In the genomic region with DNA sequence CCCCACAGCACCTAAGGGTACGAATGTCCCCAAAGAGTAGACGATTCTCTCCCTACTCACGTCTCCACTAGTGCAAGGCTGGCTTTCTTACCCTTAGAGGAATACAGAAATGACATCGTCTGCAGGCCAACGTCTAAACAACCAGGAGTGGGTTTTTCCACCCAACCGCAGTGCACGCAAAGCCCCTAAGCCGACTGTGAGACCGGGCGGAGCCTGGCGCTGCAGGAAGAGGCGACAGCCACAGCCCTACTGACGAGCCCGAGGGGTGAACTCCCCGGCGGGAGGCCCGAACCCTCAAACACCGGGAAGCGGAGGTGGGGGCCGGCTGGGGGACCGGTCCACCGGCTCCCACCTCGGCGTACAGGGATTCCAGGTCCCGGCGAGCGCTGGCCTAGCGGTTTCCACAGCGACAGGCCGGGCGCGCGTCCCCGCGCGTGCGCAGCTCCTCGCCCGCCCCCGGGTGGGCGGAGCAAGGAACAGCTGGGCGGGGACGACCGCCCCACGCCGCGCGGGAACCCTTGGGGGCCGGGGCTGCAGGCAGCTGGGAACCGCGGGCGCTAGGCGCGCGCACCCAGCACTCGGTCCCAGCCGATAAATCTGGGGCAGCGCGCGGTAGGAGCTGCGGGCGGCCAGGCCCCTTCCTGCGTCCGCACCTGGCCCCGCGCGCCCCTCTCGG, we compare ENCODE assay signal across 1 cellular context.
TF ChIP-seq lines count a peak whose summit lies in the region.

Gene CEP19, minus strand, starts transcription at position 413 of the 676 bp plus-strand sequence. CDS start 3,593 bp downstream, outside the sequence.
Gene PIGX, plus strand, starts transcription at position 540 of the 676 bp plus-strand sequence.

TF ChIP-seq in H1, 55 proteins besides CTCF, POLR2A, EP300 and RAD21:
- TF ChIP-seq, protein P1, sequence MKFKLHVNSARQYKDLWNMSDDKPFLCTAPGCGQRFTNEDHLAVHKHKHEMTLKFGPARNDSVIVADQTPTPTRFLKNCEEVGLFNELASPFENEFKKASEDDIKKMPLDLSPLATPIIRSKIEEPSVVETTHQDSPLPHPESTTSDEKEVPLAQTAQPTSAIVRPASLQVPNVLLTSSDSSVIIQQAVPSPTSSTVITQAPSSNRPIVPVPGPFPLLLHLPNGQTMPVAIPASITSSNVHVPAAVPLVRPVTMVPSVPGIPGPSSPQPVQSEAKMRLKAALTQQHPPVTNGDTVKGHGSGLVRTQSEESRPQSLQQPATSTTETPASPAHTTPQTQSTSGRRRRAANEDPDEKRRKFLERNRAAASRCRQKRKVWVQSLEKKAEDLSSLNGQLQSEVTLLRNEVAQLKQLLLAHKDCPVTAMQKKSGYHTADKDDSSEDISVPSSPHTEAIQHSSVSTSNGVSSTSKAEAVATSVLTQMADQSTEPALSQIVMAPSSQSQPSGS (IDR thresholded peaks at IDR 0.05; ENCODE audit: low read length), result no peak
- TF ChIP-seq SIN3A (conservative IDR thresholded peaks at IDR 0.05 in 1 of 2, IDR thresholded peaks at IDR 0.05 in 1 of 2; ENCODE audit: low read depth in 1 of 2, low read length in 2 of 2), result peak in 1 of 2 experiments; percentile 44; a peak in 1 of 4 replicates
- peak; percentile 53 for TF ChIP-seq BACH1 (IDR thresholded peaks at IDR 0.05; ENCODE audit: low read length)
- TF ChIP-seq TAF7 (optimal IDR thresholded peaks at IDR 0.05; ENCODE audit: borderline replicate concordance, low read depth, low read length), result peak; percentile 15
- peak; percentile 60; the same call in 1 of the 2 replicates for TF ChIP-seq RBBP5 (IDR thresholded peaks at IDR 0.05; ENCODE audit: borderline replicate concordance, low read depth, low read length)
- no peak for TF ChIP-seq EZH2 (IDR thresholded peaks at IDR 0.05; ENCODE audit: low read depth, low read length, severe bottlenecking)
- TF ChIP-seq, protein P2, sequence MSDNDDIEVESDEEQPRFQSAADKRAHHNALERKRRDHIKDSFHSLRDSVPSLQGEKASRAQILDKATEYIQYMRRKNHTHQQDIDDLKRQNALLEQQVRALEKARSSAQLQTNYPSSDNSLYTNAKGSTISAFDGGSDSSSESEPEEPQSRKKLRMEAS (IDR thresholded peaks at IDR 0.05), result no peak
- TF ChIP-seq HDAC2 (IDR thresholded peaks at IDR 0.05; ENCODE audit: borderline replicate concordance in 1 of 2, low read depth in 2 of 2, low read length in 2 of 2), result 0 out of 4 replicates have a peak, but pooled peaks of 1 of the 2 experiments have one; percentile 65
- peak; percentile 74 for TF ChIP-seq NRF1 (IDR thresholded peaks at IDR 0.05; ENCODE audit: low read depth, low read length)
- no peak for TF ChIP-seq ZNF274 (IDR thresholded peaks at IDR 0.05; ENCODE audit: borderline replicate concordance, extremely low read depth, low read length)
- TF ChIP-seq KDM4A (IDR thresholded peaks at IDR 0.05; ENCODE audit: low read depth, low read length, severe bottlenecking), result peak; percentile 85
- TF ChIP-seq EGR1 (IDR thresholded peaks at IDR 0.05; ENCODE audit: borderline replicate concordance, low read depth, low read length), result peak; percentile 82; the same call in 1 of the 2 replicates
- TF ChIP-seq SUZ12 (IDR thresholded peaks at IDR 0.05; ENCODE audit: low read length), result peak; percentile 52; the same call in 1 of the 2 replicates
- 0 out of 2 replicates have a peak, but pooled peaks have one; percentile 12 for TF ChIP-seq TCF12 (IDR thresholded peaks at IDR 0.05; ENCODE audit: low read depth, low read length)
- peak; percentile 50 for TF ChIP-seq ASH2L (IDR thresholded peaks at IDR 0.05; ENCODE audit: low read length)
- TF ChIP-seq PHF8 (conservative IDR thresholded peaks at IDR 0.05; ENCODE audit: low read depth, low read length), result peak; percentile 63; the same call in 1 of the 2 replicates
